ENCODE assay signal across 1 cellular context in the genomic region with DNA sequence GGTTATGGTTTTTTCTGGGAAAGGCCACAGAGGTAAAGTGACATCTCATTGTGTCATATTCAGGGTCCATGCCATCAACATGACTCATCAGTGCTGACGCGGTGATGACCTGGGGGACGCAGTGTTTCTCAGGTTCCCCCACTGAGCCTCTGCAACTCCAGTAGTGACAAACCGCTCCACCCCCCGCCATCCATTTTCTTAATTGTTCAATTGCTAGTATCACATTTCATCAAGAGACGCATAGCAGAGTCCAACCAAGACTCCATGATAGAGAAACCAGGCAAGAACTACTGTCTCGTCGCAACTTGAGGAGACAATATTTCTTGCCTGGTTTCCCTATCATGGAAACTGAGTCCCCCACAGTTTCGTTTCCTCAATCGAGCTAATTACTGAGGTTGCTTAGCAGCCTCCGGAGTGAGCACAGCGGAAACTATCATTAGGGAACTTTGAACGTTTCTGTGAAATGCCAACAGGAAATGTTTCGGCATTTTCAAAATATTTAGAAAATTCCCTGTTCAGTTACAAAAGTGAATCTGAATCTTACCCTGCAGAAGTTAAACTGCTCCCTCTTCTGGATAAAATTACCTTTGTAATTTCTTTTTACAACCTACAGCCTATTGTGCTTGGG.
TF ChIP-seq lines count a peak whose summit lies in the region.

No MANE protein-coding gene starts in this region.

TF ChIP-seq in K562, 482 proteins besides CTCF, POLR2A, EP300 and RAD21 (continued from another document and continues in another):
- TF ChIP-seq NRF1 (conservative IDR thresholded peaks at IDR 0.05 in 1 of 2, IDR thresholded peaks at IDR 0.05 in 1 of 2) (0 out of 4 replicates have a peak, but pooled peaks of 1 of the 2 experiments have one; percentile 20), ARID2 (IDR thresholded peaks at IDR 0.05) (no peak), NCOA4 (IDR thresholded peaks at IDR 0.05; ENCODE audit: partially characterized antibody) (no peak), POLR2B (IDR thresholded peaks at IDR 0.05; ENCODE audit: low read depth, partially characterized antibody) (peak; percentile 43), CHD4 (IDR thresholded peaks at IDR 0.05; ENCODE audit: insufficient read depth, insufficient replicate concordance, low read depth, low read length, poor library complexity, severe bottlenecking) (no peak), LCOR (CRISPR knock-in tag; IDR thresholded peaks at IDR 0.05) (peak; percentile 30; the same call in 1 of the 2 replicates), SRSF1 (IDR thresholded peaks at IDR 0.05; ENCODE audit: low read depth, low read length) (no peak), MED1 (CRISPR knock-in tag; IDR thresholded peaks at IDR 0.05; ENCODE audit: borderline replicate concordance) (no peak), SMAD3 (CRISPR knock-in tag; conservative IDR thresholded peaks at IDR 0.05) (no peak), ZNF384 (IDR thresholded peaks at IDR 0.05; ENCODE audit: low read depth, low read length) (peak; percentile 32; the same call in 1 of the 2 replicates), KHSRP (IDR thresholded peaks at IDR 0.05) (peak; percentile 62; the same call in 1 of the 2 replicates), RBM39 (optimal IDR thresholded peaks at IDR 0.05; ENCODE audit: low read depth, low read length) (no peak), FOS (IDR thresholded peaks at IDR 0.05; ENCODE audit: extremely low read depth, insufficient read length) (peak; percentile 69), FOXJ3 (CRISPR knock-in tag; IDR thresholded peaks at IDR 0.05) (no peak), L3MBTL2 (IDR thresholded peaks at IDR 0.05) (peak; percentile 44; the same call in 1 of the 2 replicates), KLF10 (CRISPR knock-in tag; IDR thresholded peaks at IDR 0.05) (no peak), MYNN (IDR thresholded peaks at IDR 0.05) (no peak), MYNN (CRISPR knock-in tag; IDR thresholded peaks at IDR 0.05) (no peak), MAFK (IDR thresholded peaks at IDR 0.05; ENCODE audit: low read length) (peak; percentile 60; the same call in 1 of the 2 replicates), TAF7 (tag; IDR thresholded peaks at IDR 0.05) (no peak), ZC3H11A (IDR thresholded peaks at IDR 0.05; ENCODE audit: low read depth, low read length) (0 out of 2 replicates have a peak, but pooled peaks have one; percentile 49), HDAC2 (IDR thresholded peaks at IDR 0.05) (no peak; the same call in 1 of the 2 replicates), RBM14 (IDR thresholded peaks at IDR 0.05; ENCODE audit: borderline replicate concordance, insufficient read depth, low read depth, low read length) (no peak), STAG1 (CRISPR knock-in tag; IDR thresholded peaks at IDR 0.05; ENCODE audit: borderline replicate concordance) (no peak), CAMTA2 (CRISPR knock-in tag; conservative IDR thresholded peaks at IDR 0.05) (no peak), SPI1 (IDR thresholded peaks at IDR 0.05; ENCODE audit: borderline replicate concordance, low read depth, low read length) (no peak), HMG20A (CRISPR knock-in tag; conservative IDR thresholded peaks at IDR 0.05) (no peak), HCFC1 (IDR thresholded peaks at IDR 0.05; ENCODE audit: low read depth, low read length) (peak; percentile 13; the same call in 1 of the 2 replicates), STAT5A (IDR thresholded peaks at IDR 0.05; ENCODE audit: borderline replicate concordance, low read length) (peak; percentile 45; the same call in 1 of the 2 replicates), PML (IDR thresholded peaks at IDR 0.05; ENCODE audit: low read length) (0 out of 2 replicates have a peak, but pooled peaks have one; percentile 23), E2F3 (CRISPR knock-in tag; IDR thresholded peaks at IDR 0.05) (no peak), TAF1 (IDR thresholded peaks at IDR 0.05; ENCODE audit: control insufficient read depth, extremely low read depth, insufficient read depth, low read length, severe bottlenecking) (peak; percentile 29), HNRNPL (IDR thresholded peaks at IDR 0.05; ENCODE audit: low read depth, low read length) (no peak), NR2C1 (IDR thresholded peaks at IDR 0.05) (no peak), NR2C1 (tag; IDR thresholded peaks at IDR 0.05) (peak; percentile 64), ZNF551 (CRISPR knock-in tag; IDR thresholded peaks at IDR 0.05) (no peak), CHD2 (IDR thresholded peaks at IDR 0.05; ENCODE audit: low read depth, low read length) (peak; percentile 38; the same call in 1 of the 2 replicates), SMARCC2 (IDR thresholded peaks at IDR 0.05; ENCODE audit: low read depth) (peak; percentile 60; the same call in 1 of the 2 replicates), TEAD1 (CRISPR knock-in tag; IDR thresholded peaks at IDR 0.05) (peak; percentile 37 to 89; a peak in 3 of 4 replicates), KAT7 (CRISPR knock-in tag; IDR thresholded peaks at IDR 0.05; ENCODE audit: borderline replicate concordance) (no peak), MAFG (tag; conservative IDR thresholded peaks at IDR 0.05) (peak; percentile 52), ERF (CRISPR knock-in tag; IDR thresholded peaks at IDR 0.05) (no peak)
- TF ChIP-seq, protein P1, sequence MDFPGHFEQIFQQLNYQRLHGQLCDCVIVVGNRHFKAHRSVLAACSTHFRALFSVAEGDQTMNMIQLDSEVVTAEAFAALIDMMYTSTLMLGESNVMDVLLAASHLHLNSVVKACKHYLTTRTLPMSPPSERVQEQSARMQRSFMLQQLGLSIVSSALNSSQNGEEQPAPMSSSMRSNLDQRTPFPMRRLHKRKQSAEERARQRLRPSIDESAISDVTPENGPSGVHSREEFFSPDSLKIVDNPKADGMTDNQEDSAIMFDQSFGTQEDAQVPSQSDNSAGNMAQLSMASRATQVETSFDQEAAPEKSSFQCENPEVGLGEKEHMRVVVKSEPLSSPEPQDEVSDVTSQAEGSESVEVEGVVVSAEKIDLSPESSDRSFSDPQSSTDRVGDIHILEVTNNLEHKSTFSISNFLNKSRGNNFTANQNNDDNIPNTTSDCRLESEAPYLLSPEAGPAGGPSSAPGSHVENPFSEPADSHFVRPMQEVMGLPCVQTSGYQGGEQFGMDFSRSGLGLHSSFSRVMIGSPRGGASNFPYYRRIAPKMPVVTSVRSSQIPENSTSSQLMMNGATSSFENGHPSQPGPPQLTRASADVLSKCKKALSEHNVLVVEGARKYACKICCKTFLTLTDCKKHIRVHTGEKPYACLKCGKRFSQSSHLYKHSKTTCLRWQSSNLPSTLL (IDR thresholded peaks at IDR 0.05), result no peak
- TF ChIP-seq, protein P2, sequence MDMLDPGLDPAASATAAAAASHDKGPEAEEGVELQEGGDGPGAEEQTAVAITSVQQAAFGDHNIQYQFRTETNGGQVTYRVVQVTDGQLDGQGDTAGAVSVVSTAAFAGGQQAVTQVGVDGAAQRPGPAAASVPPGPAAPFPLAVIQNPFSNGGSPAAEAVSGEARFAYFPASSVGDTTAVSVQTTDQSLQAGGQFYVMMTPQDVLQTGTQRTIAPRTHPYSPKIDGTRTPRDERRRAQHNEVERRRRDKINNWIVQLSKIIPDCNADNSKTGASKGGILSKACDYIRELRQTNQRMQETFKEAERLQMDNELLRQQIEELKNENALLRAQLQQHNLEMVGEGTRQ (CRISPR knock-in tag; IDR thresholded peaks at IDR 0.05), result no peak
- TF ChIP-seq, protein P3, sequence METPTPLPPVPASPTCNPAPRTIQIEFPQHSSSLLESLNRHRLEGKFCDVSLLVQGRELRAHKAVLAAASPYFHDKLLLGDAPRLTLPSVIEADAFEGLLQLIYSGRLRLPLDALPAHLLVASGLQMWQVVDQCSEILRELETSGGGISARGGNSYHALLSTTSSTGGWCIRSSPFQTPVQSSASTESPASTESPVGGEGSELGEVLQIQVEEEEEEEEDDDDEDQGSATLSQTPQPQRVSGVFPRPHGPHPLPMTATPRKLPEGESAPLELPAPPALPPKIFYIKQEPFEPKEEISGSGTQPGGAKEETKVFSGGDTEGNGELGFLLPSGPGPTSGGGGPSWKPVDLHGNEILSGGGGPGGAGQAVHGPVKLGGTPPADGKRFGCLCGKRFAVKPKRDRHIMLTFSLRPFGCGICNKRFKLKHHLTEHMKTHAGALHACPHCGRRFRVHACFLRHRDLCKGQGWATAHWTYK (CRISPR knock-in tag; IDR thresholded peaks at IDR 0.05), result peak; percentile 69
- TF ChIP-seq, protein P4, sequence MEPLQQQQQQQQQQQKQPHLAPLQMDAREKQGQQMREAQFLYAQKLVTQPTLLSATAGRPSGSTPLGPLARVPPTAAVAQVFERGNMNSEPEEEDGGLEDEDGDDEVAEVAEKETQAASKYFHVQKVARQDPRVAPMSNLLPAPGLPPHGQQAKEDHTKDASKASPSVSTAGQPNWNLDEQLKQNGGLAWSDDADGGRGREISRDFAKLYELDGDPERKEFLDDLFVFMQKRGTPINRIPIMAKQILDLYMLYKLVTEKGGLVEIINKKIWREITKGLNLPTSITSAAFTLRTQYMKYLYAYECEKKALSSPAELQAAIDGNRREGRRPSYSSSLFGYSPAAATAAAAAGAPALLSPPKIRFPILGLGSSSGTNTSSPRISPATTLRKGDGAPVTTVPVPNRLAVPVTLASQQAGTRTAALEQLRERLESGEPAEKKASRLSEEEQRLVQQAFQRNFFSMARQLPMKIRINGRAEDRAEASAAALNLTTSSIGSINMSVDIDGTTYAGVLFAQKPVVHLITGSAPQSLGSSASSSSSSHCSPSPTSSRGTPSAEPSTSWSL (CRISPR knock-in tag; IDR thresholded peaks at IDR 0.05; ENCODE audit: borderline replicate concordance), result no peak
- TF ChIP-seq, protein P5, sequence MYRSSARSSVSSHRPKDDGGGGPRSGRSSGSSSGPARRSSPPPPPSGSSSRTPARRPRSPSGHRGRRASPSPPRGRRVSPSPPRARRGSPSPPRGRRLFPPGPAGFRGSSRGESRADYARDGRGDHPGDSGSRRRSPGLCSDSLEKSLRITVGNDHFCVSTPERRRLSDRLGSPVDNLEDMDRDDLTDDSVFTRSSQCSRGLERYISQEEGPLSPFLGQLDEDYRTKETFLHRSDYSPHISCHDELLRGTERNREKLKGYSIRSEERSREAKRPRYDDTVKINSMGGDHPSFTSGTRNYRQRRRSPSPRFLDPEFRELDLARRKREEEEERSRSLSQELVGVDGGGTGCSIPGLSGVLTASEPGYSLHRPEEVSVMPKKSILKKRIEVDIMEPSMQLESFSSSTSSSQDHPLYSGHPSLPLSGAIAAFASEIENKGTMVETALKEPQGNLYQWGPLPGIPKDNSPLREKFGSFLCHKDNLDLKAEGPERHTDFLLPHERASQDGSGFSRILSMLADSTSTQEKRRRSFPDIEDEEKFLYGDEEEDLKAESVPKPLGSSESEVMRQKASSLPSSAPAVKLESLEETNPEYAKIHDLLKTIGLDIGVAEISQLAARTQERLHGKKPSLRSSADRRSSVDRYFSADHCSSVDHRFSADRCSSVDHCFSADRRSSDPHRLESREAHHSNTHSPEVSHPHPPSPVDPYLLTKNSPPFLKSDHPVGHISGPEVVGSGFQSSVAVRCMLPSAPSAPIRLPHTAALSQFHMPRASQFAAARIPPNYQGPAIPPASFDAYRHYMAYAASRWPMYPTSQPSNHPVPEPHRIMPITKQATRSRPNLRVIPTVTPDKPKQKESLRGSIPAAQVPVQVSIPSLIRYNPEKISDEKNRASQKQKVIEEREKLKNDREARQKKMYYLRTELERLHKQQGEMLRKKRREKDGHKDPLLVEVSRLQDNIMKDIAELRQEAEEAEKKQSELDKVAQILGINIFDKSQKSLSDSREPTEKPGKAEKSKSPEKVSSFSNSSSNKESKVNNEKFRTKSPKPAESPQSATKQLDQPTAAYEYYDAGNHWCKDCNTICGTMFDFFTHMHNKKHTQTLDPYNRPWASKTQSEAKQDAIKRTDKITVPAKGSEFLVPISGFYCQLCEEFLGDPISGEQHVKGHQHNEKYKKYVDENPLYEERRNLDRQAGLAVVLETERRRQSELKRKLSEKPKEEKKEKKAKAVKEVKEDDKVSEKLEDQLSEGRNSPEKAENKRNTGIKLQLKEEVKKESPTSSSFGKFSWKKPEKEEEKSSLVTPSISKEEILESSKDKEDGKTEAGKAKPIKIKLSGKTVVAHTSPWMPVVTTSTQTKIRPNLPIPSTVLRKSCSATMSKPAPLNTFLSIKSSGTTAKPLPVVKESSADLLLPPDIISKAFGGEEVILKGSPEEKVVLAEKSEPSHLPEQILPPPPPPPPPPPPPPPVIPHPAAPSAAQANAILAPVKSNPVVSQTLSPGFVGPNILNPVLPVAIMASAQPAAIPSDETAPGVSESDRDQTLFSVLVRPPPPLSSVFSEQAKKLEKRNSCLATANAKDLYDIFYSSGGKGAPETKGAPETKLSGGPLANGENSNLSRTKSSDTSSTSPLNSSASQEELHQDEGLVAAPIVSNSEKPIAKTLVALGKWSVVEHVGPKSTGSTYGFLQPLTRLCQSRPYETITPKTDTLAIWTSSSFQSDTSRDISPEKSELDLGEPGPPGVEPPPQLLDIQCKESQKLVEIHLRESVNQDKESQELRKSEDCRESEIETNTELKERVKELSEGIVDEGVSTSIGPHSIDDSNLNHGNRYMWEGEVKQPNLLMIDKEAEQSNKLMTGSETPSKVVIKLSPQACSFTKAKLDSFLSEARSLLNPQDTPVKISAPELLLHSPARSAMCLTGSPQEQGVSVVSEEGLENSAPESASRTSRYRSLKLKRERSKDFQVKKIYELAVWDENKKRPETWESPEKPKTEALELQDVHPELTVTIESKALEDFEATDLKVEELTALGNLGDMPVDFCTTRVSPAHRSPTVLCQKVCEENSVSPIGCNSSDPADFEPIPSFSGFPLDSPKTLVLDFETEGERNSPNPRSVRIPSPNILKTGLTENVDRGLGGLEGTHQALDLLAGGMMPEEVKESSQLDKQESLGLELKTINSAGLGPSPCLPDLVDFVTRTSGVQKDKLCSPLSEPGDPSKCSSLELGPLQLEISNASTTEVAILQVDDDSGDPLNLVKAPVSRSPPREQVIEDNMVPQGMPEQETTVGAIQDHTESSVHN (IDR thresholded peaks at IDR 0.05; ENCODE audit: borderline replicate concordance in 1 of 2, low read depth in 1 of 2), result 0 out of 4 replicates have a peak, but pooled peaks of 1 of the 2 experiments have one; percentile 20
- TF ChIP-seq, protein P6, sequence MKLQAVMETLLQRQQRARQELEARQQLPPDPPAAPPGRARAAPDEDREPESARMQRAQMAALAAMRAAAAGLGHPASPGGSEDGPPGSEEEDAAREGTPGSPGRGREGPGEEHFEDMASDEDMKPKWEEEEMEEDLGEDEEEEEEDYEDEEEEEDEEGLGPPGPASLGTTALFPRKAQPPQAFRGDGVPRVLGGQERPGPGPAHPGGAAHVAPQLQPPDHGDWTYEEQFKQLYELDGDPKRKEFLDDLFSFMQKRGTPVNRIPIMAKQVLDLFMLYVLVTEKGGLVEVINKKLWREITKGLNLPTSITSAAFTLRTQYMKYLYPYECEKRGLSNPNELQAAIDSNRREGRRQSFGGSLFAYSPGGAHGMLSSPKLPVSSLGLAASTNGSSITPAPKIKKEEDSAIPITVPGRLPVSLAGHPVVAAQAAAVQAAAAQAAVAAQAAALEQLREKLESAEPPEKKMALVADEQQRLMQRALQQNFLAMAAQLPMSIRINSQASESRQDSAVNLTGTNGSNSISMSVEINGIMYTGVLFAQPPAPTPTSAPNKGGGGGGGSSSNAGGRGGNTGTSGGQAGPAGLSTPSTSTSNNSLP (IDR thresholded peaks at IDR 0.05; ENCODE audit: borderline replicate concordance, low read depth, low read length), result peak; percentile 37; the same call in 1 of the 2 replicates
